In genomic region chr5:159713773-159714172, GRCh38 we compare ENCODE assay signal across 8 cellular contexts.
"Had no signal": no experiment of that assay in that cellular context is flagged by ENCODE, and none has a peak within 500 bp of the region (broad histone marks: within the 10 kb centered on the region; RNA-seq: fewer than 3 reads in every experiment).

No MANE protein-coding gene starts in this region.

- DNase-seq: GM23248, GOT3, H7, H9, HCEC 1CT, HFFc6 had no signal

- H3K36me3 ChIP-seq: HAP-1 had no signal

- H3K9me3 ChIP-seq: HAP-1 had no signal

- H3K4me3 ChIP-seq: GM23248, GM23338, HAP-1 had no signal

- H3K4me1 ChIP-seq: HAP-1 had no signal

- H3K27ac ChIP-seq: GM23248 had no signal
